Comparison of ENCODE assay signal across 18 cellular contexts in genomic region chr3:119645813-119646212, GRCh38. TPM values are rescaled to one million over a fixed set of nuclear protein-coding genes. Genes with fewer than 3 reads are reported as not detected.
"Had no signal": no experiment of that assay in that cellular context is flagged by ENCODE, and none has a peak within 500 bp of the region (broad histone marks: within the 10 kb centered on the region; RNA-seq: fewer than 3 reads in every experiment).

No MANE protein-coding gene starts in this region.

- H3K4me3 ChIP-seq: skin epidermis had no signal

- H3K27ac Mint-ChIP-seq: immature natural killer cell, mesothelial cell of epicardium, nephron progenitor cell had no signal

- DNase-seq: activated CD4-positive, alpha-beta T cell treated with anti-CD3 and anti-CD28 coated beads, Interleukin-2, amount 50 U/mL, for 4 hours; activated gamma-delta T cell treated with Interleukin-2 at 50 U/mL for 16 hours; foreskin fibroblast; glutamatergic neuron; immature natural killer cell; kidney glomerular epithelial cell; nephron progenitor cell; nucleus accumbens; posterior cingulate gyrus; retina; stimulated activated naive CD8-positive, alpha-beta T cell treated with anti-CD3 and anti-CD28 coated beads, Interleukin-15, amount 100 ng/mL, for 72 hours; T-helper 2 cell had no signal

- ATAC-seq: activated naive CD4-positive, alpha-beta T cell treated with anti-CD3 and anti-CD28 coated beads, Interleukin-2, amount 50 U/mL, for 72 hours; stimulated activated naive CD8-positive, alpha-beta T cell treated with anti-CD3 and anti-CD28 coated beads, Interleukin-15, amount 100 ng/mL, for 72 hours had no signal

- H3K27me3 Mint-ChIP-seq: stimulated activated naive CD8-positive, alpha-beta T cell treated with anti-CD3 and anti-CD28 coated beads, Interleukin-15, amount 100 ng/mL, for 72 hours had no signal

- H3K4me1 Mint-ChIP-seq: immature natural killer cell had no signal

- H3K9me3 Mint-ChIP-seq: immature natural killer cell, mesothelial cell of epicardium, nephron progenitor cell had no signal

- H3K4me3 Mint-ChIP-seq: immature natural killer cell; mesothelial cell of epicardium; nephron progenitor cell; stimulated activated naive CD8-positive, alpha-beta T cell treated with anti-CD3 and anti-CD28 coated beads, Interleukin-15, amount 100 ng/mL, for 72 hours had no signal

RNA-seq across cellular contexts. Expression of gene PLA1A, which starts 48.1 kb away (rescaled TPM):
- total RNA-seq: mesothelial cell of epicardium had no signal
- polyA plus RNA-seq: immature natural killer cell had no signal

RNA-seq across cellular contexts. Expression of gene CFAP91, which starts 57.0 kb away (rescaled TPM):
- total RNA-seq: dermis microvascular lymphatic vessel endothelial cell, lung microvascular endothelial cell, SK-MEL-5 had no signal
- polyA plus RNA-seq: immature natural killer cell had no signal
